In genomic region chr2:115359550-115359949, GRCh38 we compare ENCODE assay signal across 7 cellular contexts.
"Had no signal": no experiment of that assay in that cellular context is flagged by ENCODE, and none has a peak within 500 bp of the region (broad histone marks: within the 10 kb centered on the region; RNA-seq: fewer than 3 reads in every experiment).

No MANE protein-coding gene starts in this region.

- DNase-seq: GF-D8 had no signal

- H3K4me3 ChIP-seq: GM12878 had no signal

- FAIRE-seq: G401.6, GM12878, GM12891, GM12892, GM18507, GM19239 had no signal

- ATAC-seq: GM12878 had no signal
